9 cellular contexts compared by ENCODE assay signal in genomic region chr12:45674583-45674982, GRCh38. TPM values are rescaled to one million over a fixed set of nuclear protein-coding genes. Genes with fewer than 3 reads are reported as not detected.
DNase-seq lines count a peak whose midpoint lies in the region; ATAC-seq and TF ChIP-seq lines count a peak whose summit lies in the region.
"Had no signal": no experiment of that assay in that cellular context is flagged by ENCODE, and none has a peak within 500 bp of the region (broad histone marks: within the 10 kb centered on the region; RNA-seq: fewer than 3 reads in every experiment).

No MANE protein-coding gene starts in this region.

- H3K4me3 Mint-ChIP-seq in HFFc6, result no peak overlapping the region
- H3K4me3 Mint-ChIP-seq: CD4-positive, CD25-positive, alpha-beta regulatory T cell had no signal

- peaks cover 4% of the 10 kb centered on the region for H3K4me1 ChIP-seq in A673 (ENCODE audit: insufficient read depth, low read length, poor library complexity, severe bottlenecking)

- H3K27me3 ChIP-seq in A673 (replicated peaks; ENCODE audit: insufficient read depth, low read depth, low read length, poor library complexity), result no peaks in the 10 kb centered on the region

- intact Hi-C loops in A673 (cut with micrococcal nuclease; ENCODE audit: unreplicated experiment), result no loop called here

- DNase-seq in A673 (ENCODE audit: low spot score) (peak; percentile 71), HFFc6 (peak; percentile 82), amniotic stem cell (lab: John Stamatoyannopoulos, UW) (peak; percentile 72), iPS DF 19.7 (ENCODE audit: low read depth, low spot score) (peak; percentile 23), NOMO-1 treated with DMSO at 0.1 percent for 48 hours (lab: John Stamatoyannopoulos, UW; ENCODE audit: unreplicated experiment) (no peak), HuH-7.5 (ENCODE audit: low spot score) (no peak)
- DNase-seq: CD4-positive, CD25-positive, alpha-beta regulatory T cell had no signal

- TF ChIP-seq CTCF in A673 (conservative IDR thresholded peaks at IDR 0.05; ENCODE audit: low read depth, low read length) (no peak), HFFc6 (IDR thresholded peaks at IDR 0.05) (no peak)

- BruUV-seq in A673 (replicated peaks; lab: Mats Ljungman, UMichigan), result no TSS peak

- no peaks in the 10 kb centered on the region for H3K36me3 ChIP-seq in A673 (ENCODE audit: insufficient read depth, low read length, poor library complexity, severe bottlenecking)

- peaks cover 6% of the 10 kb centered on the region for H3K4me1 Mint-ChIP-seq in HFFc6 (ENCODE audit: low read depth)

- H3K27ac Mint-ChIP-seq in HFFc6, result no peak overlapping the region
- H3K27ac Mint-ChIP-seq: CD4-positive, CD25-positive, alpha-beta regulatory T cell had no signal

- H3K27me3 Mint-ChIP-seq in HFFc6 (ENCODE audit: insufficient read depth), result no peaks in the 10 kb centered on the region; the same call in 1 of the 2 replicates
- H3K27me3 Mint-ChIP-seq: CD4-positive, CD25-positive, alpha-beta regulatory T cell had no signal

- POLR2A ChIA-PET in A673 (lab: Charles Lee; ENCODE audit: low non-redundant PET), result no interaction called here

- CTCF ChIA-PET in A673 (lab: Charles Lee), result no interaction called here

- ATAC-seq in HG02759 (IDR thresholded peaks at IDR 0.05; ENCODE audit: unreplicated experiment) (no peak), GM21529 (IDR thresholded peaks at IDR 0.05; ENCODE audit: unreplicated experiment) (no peak)

- H3K9me3 ChIP-seq in A673 (ENCODE audit: low read depth, low read length, poor library complexity, severe bottlenecking), result no peaks in the 10 kb centered on the region

- no peaks in the 10 kb centered on the region for H3K36me3 Mint-ChIP-seq in HFFc6 (ENCODE audit: low read depth)
- H3K36me3 Mint-ChIP-seq: CD4-positive, CD25-positive, alpha-beta regulatory T cell had no signal

- H3K4me3 ChIP-seq in A673 (ENCODE audit: low read depth, low read length, poor library complexity, severe bottlenecking), result no peak overlapping the region

- H3K9me3 Mint-ChIP-seq in HFFc6, result no peaks in the 10 kb centered on the region
- H3K9me3 Mint-ChIP-seq: CD4-positive, CD25-positive, alpha-beta regulatory T cell had no signal

- no peak overlapping the region for H3K27ac ChIP-seq in A673 (ENCODE audit: low read depth, low read length, poor library complexity, severe bottlenecking)

RNA-seq across cellular contexts. Expression of gene ARID2, which starts 54.9 kb away (rescaled TPM):
- total RNA-seq in A673 (2021), result 60.3 and 72.2 TPM in 2 replicates
- total RNA-seq in HFFc6 (2021; fragmentation: NEBNext Ultra II Directional; extraction: Animal tissue kit (Norgen Biotek cat#: 25700)), result 10 to 100 TPM; 11.5 to 15.6 (median 14.0) TPM

Comparison
In these comparisons a context has a peak if more than half of its experiments do, and no peak if none do; other contexts are left out.
1. DNase-seq: peak in A673 (single experiment), HFFc6 (single experiment), amniotic stem cell (single experiment) and iPS DF 19.7 (single experiment); none in NOMO-1 treated with DMSO at 0.1 percent for 48 hours (single experiment) and HuH-7.5 (single experiment).